ENCODE assay signal across 8 cellular contexts in genomic region chr7:100089458-100090201, GRCh38. TPM values are rescaled to one million over a fixed set of nuclear protein-coding genes. Genes with fewer than 3 reads are reported as not detected.
DNase-seq lines count a peak whose midpoint lies in the region; ATAC-seq, FAIRE-seq and TF ChIP-seq lines count a peak whose summit lies in the region.

No MANE protein-coding gene starts in this region.

- H3K27me3 ChIP-seq in duodenal mucosa (ENCODE audit: control insufficient read depth in 1 of 2, insufficient read depth in 2 of 2, low read length in 2 of 2) = no peaks in the 10 kb centered on the region
- H3K27me3 ChIP-seq in neural cell (ENCODE audit: insufficient read depth, low read depth, low read length) = no peaks in the 10 kb centered on the region

- H3K9me3 ChIP-seq in duodenal mucosa (ENCODE audit: control insufficient read depth in 1 of 2, low read length in 2 of 2) (no peaks in the 10 kb centered on the region), neural cell (ENCODE audit: low read length) (no peaks in the 10 kb centered on the region)

- peak overlapping the region; percentile 56 for H3K4me2 ChIP-seq in neural cell (ENCODE audit: low read length)

- TF ChIP-seq CTCF in CD14-positive monocyte (IDR thresholded peaks at IDR 0.05) = no peak
- no peak for TF ChIP-seq CTCF in neural cell (IDR thresholded peaks at IDR 0.05; ENCODE audit: poor library complexity, severe bottlenecking)
- TF ChIP-seq CTCF in D721Med (IDR thresholded peaks at IDR 0.05; ENCODE audit: insufficient read depth, missing control alignments) = no peak

- intact Hi-C loops in CD14-positive monocyte (cut with micrococcal nuclease) = loop anchor here (10.0 kb wide), 1 partner anchor 75 kb away; the partner anchor contains the start of gene ZKSCAN1 (in 2 of the 2)

- H3K27ac ChIP-seq in duodenal mucosa (ENCODE audit: low read depth, low read length) = no peak overlapping the region
- peak overlapping the region; percentile 83 for H3K27ac ChIP-seq in neural cell (ENCODE audit: low read length)

- H3K9me2 ChIP-seq in neural cell (ENCODE audit: insufficient read depth, low read length) = no peaks in the 10 kb centered on the region

- peaks cover 22% of the 10 kb centered on the region for H3K4me1 Mint-ChIP-seq in CD14-positive monocyte

- peak overlapping the region; percentile 57 to 91 (median 83) for H3K27ac Mint-ChIP-seq in CD14-positive monocyte

- H3K4me3 ChIP-seq in duodenal mucosa (ENCODE audit: low read depth in 1 of 2, low read length in 2 of 2) = peak overlapping the region; percentile 95 to 98
- H3K4me3 ChIP-seq in neural cell (ENCODE audit: low read length) = peak overlapping the region; percentile 90

- no peak for FAIRE-seq in D721Med (lab: Jason Lieb, UNC)

- no peaks in the 10 kb centered on the region for H3K9me3 Mint-ChIP-seq in CD14-positive monocyte

- no peak for ATAC-seq in GM18861 (IDR thresholded peaks at IDR 0.05; ENCODE audit: unreplicated experiment)

- H3K36me3 Mint-ChIP-seq in CD14-positive monocyte = peaks cover 43 to 44% of the 10 kb centered on the region in 2 donors

- H3K4me1 ChIP-seq in duodenal mucosa (ENCODE audit: control insufficient read depth in 1 of 2, insufficient read depth in 2 of 2, low read length in 2 of 2) = peaks cover 16 to 17% of the 10 kb centered on the region in 2 donors

- DNase-seq in CD14-positive monocyte (ENCODE audit: low spot score) = no peak
- peak; percentile 35 for DNase-seq in NAMALWA (ENCODE audit: low spot score)
- DNase-seq in GM19240 (ENCODE audit: insufficient read length, low spot score) = no peak
- DNase-seq in D721Med (ENCODE audit: insufficient read length, low spot score) = no peak
- no peak for DNase-seq in DMS153 (lab: John Stamatoyannopoulos, UW)

- peaks cover 40 to 43% of the 10 kb centered on the region in 2 donors for H3K36me3 ChIP-seq in duodenal mucosa (ENCODE audit: control insufficient read depth in 1 of 2, insufficient read depth in 2 of 2, low read length in 2 of 2)
- H3K36me3 ChIP-seq in neural cell (ENCODE audit: insufficient read depth, low read length) = no peaks in the 10 kb centered on the region

- TF ChIP-seq EP300 in neural cell (conservative IDR thresholded peaks at IDR 0.05; ENCODE audit: poor library complexity, severe bottlenecking) = no peak

- no peak overlapping the region for H2AFZ ChIP-seq in neural cell (ENCODE audit: low read depth, low read length)

- H4K20me1 ChIP-seq in neural cell (ENCODE audit: insufficient read depth) = no peaks in the 10 kb centered on the region

- no peaks in the 10 kb centered on the region for H3F3A ChIP-seq in neural cell (ENCODE audit: insufficient read depth, low read length, poor library complexity, severe bottlenecking)

- peak overlapping the region; percentile 75 to 91 for H3K9ac ChIP-seq in duodenal mucosa (ENCODE audit: low read depth in 1 of 2, low read length in 2 of 2)
- H3K9ac ChIP-seq in neural cell (ENCODE audit: low read length) = peak overlapping the region; percentile 82

- peaks cover 0 to 4% (median 1%) of the 10 kb centered on the region in 3 donors for H3K27me3 Mint-ChIP-seq in CD14-positive monocyte (ENCODE audit: low read depth in 3 of 3)

- peaks cover 4% of the 10 kb centered on the region for H3K79me2 ChIP-seq in neural cell (replicated peaks; ENCODE audit: insufficient read depth, low read length)

- peak overlapping the region; percentile 87 to 92 for H3K4me3 Mint-ChIP-seq in CD14-positive monocyte

- no peak for TF ChIP-seq RAD21 in neural cell (conservative IDR thresholded peaks at IDR 0.05)

TF ChIP-seq in neural cell, 6 proteins besides CTCF, POLR2A, EP300 and RAD21:
- TF ChIP-seq EZH2 (IDR thresholded peaks at IDR 0.05; ENCODE audit: borderline replicate concordance, insufficient read depth, low read length, poor library complexity, severe bottlenecking) (no peak), POLR2AphosphoS5 (IDR thresholded peaks at IDR 0.05) (no peak), SMC3 (conservative IDR thresholded peaks at IDR 0.05; ENCODE audit: poor library complexity) (no peak), TAF1 (IDR thresholded peaks at IDR 0.05; ENCODE audit: low read depth) (no peak), MXI1 (conservative IDR thresholded peaks at IDR 0.05; ENCODE audit: poor library complexity, severe bottlenecking) (no peak)
- TF ChIP-seq, protein P1, sequence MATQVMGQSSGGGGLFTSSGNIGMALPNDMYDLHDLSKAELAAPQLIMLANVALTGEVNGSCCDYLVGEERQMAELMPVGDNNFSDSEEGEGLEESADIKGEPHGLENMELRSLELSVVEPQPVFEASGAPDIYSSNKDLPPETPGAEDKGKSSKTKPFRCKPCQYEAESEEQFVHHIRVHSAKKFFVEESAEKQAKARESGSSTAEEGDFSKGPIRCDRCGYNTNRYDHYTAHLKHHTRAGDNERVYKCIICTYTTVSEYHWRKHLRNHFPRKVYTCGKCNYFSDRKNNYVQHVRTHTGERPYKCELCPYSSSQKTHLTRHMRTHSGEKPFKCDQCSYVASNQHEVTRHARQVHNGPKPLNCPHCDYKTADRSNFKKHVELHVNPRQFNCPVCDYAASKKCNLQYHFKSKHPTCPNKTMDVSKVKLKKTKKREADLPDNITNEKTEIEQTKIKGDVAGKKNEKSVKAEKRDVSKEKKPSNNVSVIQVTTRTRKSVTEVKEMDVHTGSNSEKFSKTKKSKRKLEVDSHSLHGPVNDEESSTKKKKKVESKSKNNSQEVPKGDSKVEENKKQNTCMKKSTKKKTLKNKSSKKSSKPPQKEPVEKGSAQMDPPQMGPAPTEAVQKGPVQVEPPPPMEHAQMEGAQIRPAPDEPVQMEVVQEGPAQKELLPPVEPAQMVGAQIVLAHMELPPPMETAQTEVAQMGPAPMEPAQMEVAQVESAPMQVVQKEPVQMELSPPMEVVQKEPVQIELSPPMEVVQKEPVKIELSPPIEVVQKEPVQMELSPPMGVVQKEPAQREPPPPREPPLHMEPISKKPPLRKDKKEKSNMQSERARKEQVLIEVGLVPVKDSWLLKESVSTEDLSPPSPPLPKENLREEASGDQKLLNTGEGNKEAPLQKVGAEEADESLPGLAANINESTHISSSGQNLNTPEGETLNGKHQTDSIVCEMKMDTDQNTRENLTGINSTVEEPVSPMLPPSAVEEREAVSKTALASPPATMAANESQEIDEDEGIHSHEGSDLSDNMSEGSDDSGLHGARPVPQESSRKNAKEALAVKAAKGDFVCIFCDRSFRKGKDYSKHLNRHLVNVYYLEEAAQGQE (IDR thresholded peaks at IDR 0.05; ENCODE audit: borderline replicate concordance) = no peak

RNA-seq across cellular contexts. Expression of gene COPS6, which starts 0.9 kb away (rescaled TPM):
- polyA plus RNA-seq in CD14-positive monocyte (100 to 1,000 TPM; 109 to 119 TPM), neural cell (57.1 and 89.2 TPM in 2 replicates)
- 29.9 and 38.2 TPM in 2 replicates for polyA minus RNA-seq in neural cell

RNA-seq across cellular contexts. Expression of gene ZNF3, which starts 8.1 kb away (rescaled TPM):
- polyA plus RNA-seq in CD14-positive monocyte (1 to 10 TPM; 7.1 to 8.9 TPM), neural cell (57.2 and 71.2 TPM in 2 replicates)
- 79.6 and 80.0 TPM in 2 replicates for polyA minus RNA-seq in neural cell

RNA-seq across cellular contexts. Expression of gene MCM7, which starts 11.6 kb away (rescaled TPM):
- polyA plus RNA-seq in CD14-positive monocyte (1 to 10 TPM; 6.9 to 8.8 TPM), neural cell (118 and 146 TPM in 2 replicates)
- polyA minus RNA-seq in neural cell = 57.9 and 65.0 TPM in 2 replicates

RNA-seq across cellular contexts. Expression of gene AP4M1, which starts 11.8 kb away (rescaled TPM):
- polyA plus RNA-seq in CD14-positive monocyte (10 to 100 TPM; 10.5 to 13.1 TPM), neural cell (78.9 and 100 TPM in 2 replicates)
- 34.3 and 35.2 TPM in 2 replicates for polyA minus RNA-seq in neural cell

RNA-seq across cellular contexts. Expression of gene TAF6, which starts 29.5 kb away (rescaled TPM):
- 10 to 100 TPM in 1 of 2 donors, 1 to 10 TPM in 1; 9.6 to 11.0 TPM for polyA plus RNA-seq in CD14-positive monocyte
- polyA plus RNA-seq in neural cell = 23.4 and 40.3 TPM in 2 replicates
- 35.7 and 36.3 TPM in 2 replicates for polyA minus RNA-seq in neural cell

Comparison
In these comparisons a context has a peak if more than half of its experiments do, and no peak if none do; other contexts are left out.
1. RNA of gene MCM7, which starts 11.6 kb away (polyA plus RNA-seq): 118 to 146 TPM in neural cell; 6.9 to 8.8 TPM in CD14-positive monocyte; every median in the first group is over 10 times any median in the second.